Comparison of ENCODE assay signal across 10 cellular contexts in genomic region chr2:46977899-46978298, GRCh38. TPM values are rescaled to one million over a fixed set of nuclear protein-coding genes. Genes with fewer than 3 reads are reported as not detected.
DNase-seq lines count a peak whose midpoint lies in the region; ATAC-seq and TF ChIP-seq lines count a peak whose summit lies in the region.
"Had no signal": no experiment of that assay in that cellular context is flagged by ENCODE, and none has a peak within 500 bp of the region (broad histone marks: within the 10 kb centered on the region; RNA-seq: fewer than 3 reads in every experiment).

No MANE protein-coding gene starts in this region.

- peak overlapping the region; percentile 59 for H3K27ac ChIP-seq in HL-60 (replicated peaks)
- H3K27ac ChIP-seq: 22Rv1 had no signal

- H3K27me3 Mint-ChIP-seq in activated CD8-positive, alpha-beta T cell treated with anti-CD3 and anti-CD28 coated beads for 36 hours = no peaks in the 10 kb centered on the region
- H3K27me3 Mint-ChIP-seq in natural killer cell (ENCODE audit: low read depth in 2 of 2) = no peaks in the 10 kb centered on the region

- CTCF ChIA-PET in activated CD8-positive, alpha-beta T cell treated with anti-CD3 and anti-CD28 coated beads for 36 hours (lab: Charles Lee) = interaction anchor here (1.4 kb wide), 1 partner anchor 59 kb away, joined by 4 read pairs; no protein-coding TSS in a partner anchor

- no peak overlapping the region for H3K4me3 Mint-ChIP-seq in activated CD8-positive, alpha-beta T cell treated with anti-CD3 and anti-CD28 coated beads for 36 hours
- peak overlapping the region; percentile 31 for H3K4me3 Mint-ChIP-seq in natural killer cell

- no peak for ATAC-seq in activated CD8-positive, alpha-beta T cell treated with anti-CD3 and anti-CD28 coated beads for 36 hours
- ATAC-seq in natural killer cell (no peak), GM18907 (IDR thresholded peaks at IDR 0.05; ENCODE audit: unreplicated experiment) (no peak)

- no peaks in the 10 kb centered on the region for H3K9me3 Mint-ChIP-seq in activated CD8-positive, alpha-beta T cell treated with anti-CD3 and anti-CD28 coated beads for 36 hours
- no peaks in the 10 kb centered on the region for H3K9me3 Mint-ChIP-seq in natural killer cell

- DNase-seq in SKM-1 treated with dmso at 0.1 percent for 144 hours (lab: John Stamatoyannopoulos, UW; ENCODE audit: unreplicated experiment) (peak; percentile 46), SKM-1 (lab: John Stamatoyannopoulos, UW; ENCODE audit: unreplicated experiment) (no peak), HL-60 (ENCODE audit: low read depth in 1 of 2, low spot score in 1 of 2) (peak; percentile 50 to 67), natural killer cell (no peak), AG20443 (ENCODE audit: low spot score) (no peak), NCI-H69 (lab: John Stamatoyannopoulos, UW) (no peak)
- no peak for DNase-seq in activated CD8-positive, alpha-beta T cell treated with anti-CD3 and anti-CD28 coated beads for 36 hours
- DNase-seq: activated effector memory CD4-positive, alpha-beta T cell treated with Interleukin-2 at 50 U/mL for 16 hours had no signal

- intact Hi-C loops in activated CD8-positive, alpha-beta T cell treated with anti-CD3 and anti-CD28 coated beads for 36 hours (cut with micrococcal nuclease) = loop anchor here (2.0 kb wide), 1 partner anchor 35 kb away; no protein-coding TSS in a partner anchor
- intact Hi-C loops in natural killer cell (cut with micrococcal nuclease) = loop anchor here (5.0 kb wide), 1 partner anchor 61 kb away; the partner anchor contains the start of gene MCFD2

- H3K4me3 ChIP-seq in HL-60 (replicated peaks; ENCODE audit: insufficient read depth, low read length) = no peak overlapping the region

- no peak for TF ChIP-seq CTCF in HL-60 (IDR thresholded peaks at IDR 0.05; ENCODE audit: insufficient read depth, low read length)
- TF ChIP-seq CTCF in activated CD8-positive, alpha-beta T cell treated with anti-CD3 and anti-CD28 coated beads for 36 hours (IDR thresholded peaks at IDR 0.05) = no peak
- TF ChIP-seq CTCF in natural killer cell (IDR thresholded peaks at IDR 0.05) = no peak

- peaks cover 37% of the 10 kb centered on the region for H3K36me3 Mint-ChIP-seq in activated CD8-positive, alpha-beta T cell treated with anti-CD3 and anti-CD28 coated beads for 36 hours (ENCODE audit: low read depth)
- H3K36me3 Mint-ChIP-seq in natural killer cell = no peaks in the 10 kb centered on the region

- no peaks in the 10 kb centered on the region for H3K27me3 ChIP-seq in HL-60 (ENCODE audit: insufficient read depth, poor library complexity, severe bottlenecking)

- H3K4me1 Mint-ChIP-seq in activated CD8-positive, alpha-beta T cell treated with anti-CD3 and anti-CD28 coated beads for 36 hours (ENCODE audit: low read depth) = peaks cover 50% of the 10 kb centered on the region
- peaks cover 23 to 29% of the 10 kb centered on the region in 2 donors for H3K4me1 Mint-ChIP-seq in natural killer cell

- peak overlapping the region; percentile 92 for H3K27ac Mint-ChIP-seq in activated CD8-positive, alpha-beta T cell treated with anti-CD3 and anti-CD28 coated beads for 36 hours
- H3K27ac Mint-ChIP-seq in natural killer cell = peak overlapping the region; percentile 87 to 89

- POLR2A ChIA-PET in activated CD8-positive, alpha-beta T cell treated with anti-CD3 and anti-CD28 coated beads for 36 hours (lab: Charles Lee) = no interaction called here

RNA-seq across cellular contexts. Expression of gene TTC7A, which starts 36.9 kb away (rescaled TPM):
- 10 to 100 TPM; 51.6 to 54.7 TPM for total RNA-seq in activated CD8-positive, alpha-beta T cell treated with anti-CD3 and anti-CD28 coated beads for 36 hours
- total RNA-seq in natural killer cell = 10 to 100 TPM; 27.2 to 41.4 (median 35.6) TPM

Comparison
In these comparisons a context has a peak if more than half of its experiments do, and no peak if none do; other contexts are left out.
1. DNase-seq: peak in SKM-1 treated with dmso at 0.1 percent for 144 hours (single experiment) and HL-60 (2 of 2); none in SKM-1 (single experiment), activated CD8-positive, alpha-beta T cell treated with anti-CD3 and anti-CD28 coated beads for 36 hours (single experiment), natural killer cell (single experiment), AG20443 (single experiment) and NCI-H69 (single experiment).